17 cellular contexts compared by ENCODE assay signal in genomic region chr21:44780140-44780508, GRCh38.
"Had no signal": no experiment of that assay in that cellular context is flagged by ENCODE, and none has a peak within 500 bp of the region (broad histone marks: within the 10 kb centered on the region; RNA-seq: fewer than 3 reads in every experiment).

No MANE protein-coding gene starts in this region.

- H3K27ac Mint-ChIP-seq: activated CD4-positive, alpha-beta T cell treated with anti-CD3 and anti-CD28 coated beads, Interleukin-2, amount 10 ng/mL, durations not matched to agents 7 days and 5 days; memory B cell; stimulated activated naive B cell treated with anti-CD40 and anti-IgM and Interleukin-4, amounts not matched to agents 10 μg/mL and 1 μg/mL and 100 μg/mL, for 72 hours; T-helper 1 cell treated with Interleukin-12 subunit alpha and Interleukin-12 subunit beta and Interleukin-4 antibody, amounts not matched to agents 30 μg/mL and 1 μg/mL, for 36 hours had no signal

- ATAC-seq: activated CD4-positive, CD25-positive, alpha-beta regulatory T cell treated with anti-CD3 and anti-CD28 coated beads, Interleukin-2, amount 50 U/mL, for 24 hours; gastrocnemius medialis; naive thymus-derived CD8-positive, alpha-beta T cell; stimulated activated naive B cell treated with anti-CD40 and anti-IgM and Interleukin-4, amounts not matched to agents 10 μg/mL and 1 μg/mL and 100 μg/mL, for 72 hours had no signal

- DNase-seq: activated CD4-positive, alpha-beta T cell treated with anti-CD3 and anti-CD28 coated beads, Interleukin-2, amount 10 ng/mL, durations not matched to agents 7 days and 5 days; activated naive CD4-positive, alpha-beta T cell; brain microvascular endothelial cell; cortex of kidney; effector CD4-positive, alpha-beta T cell; gastrocnemius medialis; heart left ventricle; left ventricle myocardium superior; naive thymus-derived CD8-positive, alpha-beta T cell; sigmoid colon; spleen; stimulated activated naive B cell treated with anti-CD40 and anti-IgM and Interleukin-4, amounts not matched to agents 10 μg/mL and 1 μg/mL and 100 μg/mL, for 72 hours; thyroid gland had no signal

- H3K27me3 Mint-ChIP-seq: activated CD4-positive, alpha-beta T cell treated with anti-CD3 and anti-CD28 coated beads, Interleukin-2, amount 10 ng/mL, durations not matched to agents 7 days and 5 days; central memory CD8-positive, alpha-beta T cell; memory B cell; naive thymus-derived CD8-positive, alpha-beta T cell; stimulated activated naive B cell treated with anti-CD40 and anti-IgM and Interleukin-4, amounts not matched to agents 10 μg/mL and 1 μg/mL and 100 μg/mL, for 72 hours had no signal

- H3K9me3 Mint-ChIP-seq: activated CD4-positive, alpha-beta T cell treated with anti-CD3 and anti-CD28 coated beads, Interleukin-2, amount 10 ng/mL, durations not matched to agents 7 days and 5 days; central memory CD8-positive, alpha-beta T cell; memory B cell; naive thymus-derived CD8-positive, alpha-beta T cell; stimulated activated naive B cell treated with anti-CD40 and anti-IgM and Interleukin-4, amounts not matched to agents 10 μg/mL and 1 μg/mL and 100 μg/mL, for 72 hours; T-helper 1 cell treated with Interleukin-12 subunit alpha and Interleukin-12 subunit beta and Interleukin-4 antibody, amounts not matched to agents 30 μg/mL and 1 μg/mL, for 36 hours had no signal

- H3K4me3 Mint-ChIP-seq: activated CD4-positive, alpha-beta T cell treated with anti-CD3 and anti-CD28 coated beads, Interleukin-2, amount 10 ng/mL, durations not matched to agents 7 days and 5 days; central memory CD8-positive, alpha-beta T cell; memory B cell; stimulated activated naive B cell treated with anti-CD40 and anti-IgM and Interleukin-4, amounts not matched to agents 10 μg/mL and 1 μg/mL and 100 μg/mL, for 72 hours; T-helper 1 cell treated with Interleukin-12 subunit alpha and Interleukin-12 subunit beta and Interleukin-4 antibody, amounts not matched to agents 30 μg/mL and 1 μg/mL, for 36 hours had no signal

- H3K4me1 Mint-ChIP-seq: central memory CD8-positive, alpha-beta T cell had no signal
